ENCODE assay signal across 17 cellular contexts in the genomic region with DNA sequence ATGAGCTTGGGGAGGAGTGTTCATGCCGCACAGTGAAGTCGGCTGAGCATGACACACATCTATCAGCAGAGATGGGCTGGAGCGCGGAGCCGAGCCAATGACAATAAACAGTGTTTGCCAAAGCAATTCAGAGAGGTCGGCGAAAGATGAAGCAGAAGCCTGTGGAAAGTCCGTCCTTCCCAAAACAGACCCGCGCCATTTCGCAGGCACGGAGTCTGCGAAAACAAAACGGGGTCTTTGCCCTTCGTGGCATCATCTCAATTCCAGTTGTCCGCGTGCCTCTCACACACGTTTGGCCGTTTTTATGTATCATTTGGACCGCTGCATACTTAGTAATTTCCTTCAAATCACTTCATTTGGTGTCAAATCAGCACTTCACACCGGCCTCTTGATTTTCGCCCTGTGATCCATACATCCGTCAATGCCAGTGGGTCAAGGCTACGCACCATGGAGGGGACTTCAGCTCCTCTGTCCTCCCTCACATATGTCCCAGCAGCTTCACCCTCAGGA.
A peak's percentile ranks its signal among the peaks of the same experiment; 100 is the strongest.
DNase-seq lines count a peak whose midpoint lies in the region; ATAC-seq and TF ChIP-seq lines count a peak whose summit lies in the region.
"Had no signal": no experiment of that assay in that cellular context is flagged by ENCODE, and none has a peak within 500 bp of the region (broad histone marks: within the 10 kb centered on the region; RNA-seq: fewer than 3 reads in every experiment).

No MANE protein-coding gene starts in this region.

- H3K9me3 Mint-ChIP-seq in activated T-cell treated with anti-CD3 and anti-CD28 coated beads, Interleukin-2, amount 50 U/mL, for 4 hours: no peaks in the 10 kb centered on the region

- H3K4me1 Mint-ChIP-seq in activated T-cell treated with anti-CD3 and anti-CD28 coated beads, Interleukin-2, amount 50 U/mL, for 4 hours (ENCODE audit: low read depth): no peaks in the 10 kb centered on the region

- peaks cover 23% of the 10 kb centered on the region for H3K27me3 Mint-ChIP-seq in activated T-cell treated with anti-CD3 and anti-CD28 coated beads, Interleukin-2, amount 50 U/mL, for 4 hours (ENCODE audit: low read depth)

- H3K4me3 Mint-ChIP-seq in activated T-cell treated with anti-CD3 and anti-CD28 coated beads, Interleukin-2, amount 50 U/mL, for 4 hours: no peak overlapping the region

- TF ChIP-seq CTCF in AG10803 (conservative IDR thresholded peaks at IDR 0.05; ENCODE audit: low read length) (no peak), fibroblast of mammary gland (conservative IDR thresholded peaks at IDR 0.05; ENCODE audit: control insufficient read depth, insufficient read depth, low read depth, low read length) (no peak)

- no peak for ATAC-seq in activated T-cell treated with anti-CD3 and anti-CD28 coated beads, Interleukin-2, amount 50 U/mL, for 4 hours
- no peak for ATAC-seq in HG03354 (IDR thresholded peaks at IDR 0.05; ENCODE audit: poor library complexity, severe bottlenecking, unreplicated experiment)
- ATAC-seq: lower lobe of right lung had no signal

- no peaks in the 10 kb centered on the region for H3K36me3 Mint-ChIP-seq in activated T-cell treated with anti-CD3 and anti-CD28 coated beads, Interleukin-2, amount 50 U/mL, for 4 hours (ENCODE audit: insufficient read depth)

- H3K4me3 ChIP-seq in AG10803 (ENCODE audit: low read length): no peak overlapping the region
- no peak overlapping the region for H3K4me3 ChIP-seq in fibroblast of mammary gland (ENCODE audit: control insufficient read depth, low read depth, low read length)
- H3K4me3 ChIP-seq: hepatocyte, lower lobe of right lung, sigmoid colon had no signal

- DNase-seq in AG10803 (ENCODE audit: low read depth) (peak; percentile 16), NCI-H1092 treated with DMSO at 0.1 percent for 48 hours (lab: John Stamatoyannopoulos, UW) (peak; percentile 71), fibroblast of mammary gland (ENCODE audit: low read depth) (peak; percentile 51), lung microvascular endothelial cell (ENCODE audit: low read depth in 2 of 2) (peak; percentile 59 to 90), Kasumi-1 (lab: John Stamatoyannopoulos, UW) (no peak), ureter (ENCODE audit: low spot score) (no peak)
- no peak for DNase-seq in activated T-cell treated with anti-CD3 and anti-CD28 coated beads, Interleukin-2, amount 50 U/mL, for 4 hours
- DNase-seq: activated CD4-positive, CD25-positive, alpha-beta regulatory T cell treated with anti-CD3 and anti-CD28 coated beads, Interleukin-2, amount 50 U/mL, for 72 hours; H7; lower lobe of right lung; NCI-H1417; NCI-H524; sigmoid colon; stimulated activated CD4-positive, alpha-beta T cell treated with anti-CD3 and anti-CD28 coated beads, Interleukin-4, amount 100 ng/mL, for 4 hours; T-helper 2 cell had no signal

Comparison
In these comparisons a context has a peak if more than half of its experiments do, and no peak if none do; other contexts are left out.
1. DNase-seq: peak in AG10803 (single experiment), NCI-H1092 treated with DMSO at 0.1 percent for 48 hours (single experiment), fibroblast of mammary gland (single experiment) and lung microvascular endothelial cell (2 of 2); none in activated T-cell treated with anti-CD3 and anti-CD28 coated beads, Interleukin-2, amount 50 U/mL, for 4 hours (single experiment), Kasumi-1 (0 of 2) and ureter (single experiment).